23 cellular contexts compared by ENCODE assay signal in genomic region chr13:59834801-59835200, GRCh38.
A peak's percentile ranks its signal among the peaks of the same experiment; 100 is the strongest.
DNase-seq lines count a peak whose midpoint lies in the region; ATAC-seq and TF ChIP-seq lines count a peak whose summit lies in the region.
"Had no signal": no experiment of that assay in that cellular context is flagged by ENCODE, and none has a peak within 500 bp of the region (broad histone marks: within the 10 kb centered on the region; RNA-seq: fewer than 3 reads in every experiment).

No MANE protein-coding gene starts in this region.

- DNase-seq in Caco-2 (no peak), LHCN-M2 (ENCODE audit: low read depth) (peak; percentile 73), fibroblast of gingiva (ENCODE audit: low read depth) (peak; percentile 10), non-pigmented ciliary epithelial cell (ENCODE audit: low read depth) (peak; percentile 38), NCI-H2227 (lab: John Stamatoyannopoulos, UW; ENCODE audit: unreplicated experiment) (no peak), left ventricle myocardium superior (no peak), DMS 273 (lab: John Stamatoyannopoulos, UW; ENCODE audit: unreplicated experiment) (no peak)
- DNase-seq: activated CD8-positive, alpha-beta T cell treated with anti-CD3 and anti-CD28 coated beads for 36 hours; activated T-cell treated with anti-CD3 and anti-CD28 coated beads, Interleukin-2, amount 50 U/mL, for 48 hours; body of pancreas; dermis blood vessel endothelial cell; left lung; mucosa of descending colon; NCI-H1436; NCI-H748 treated with DMSO at 0.1 percent for 48 hours; nucleus accumbens; retina; SIG-M5; stimulated activated CD4-positive, alpha-beta T cell treated with anti-CD3 and anti-CD28 coated beads, Interleukin-15, amount 100 ng/mL, for 24 hours had no signal

- no peak overlapping the region for H3K4me3 ChIP-seq in Caco-2 (ENCODE audit: low read depth, low read length)
- H3K4me3 ChIP-seq: body of pancreas, left lung, mucosa of descending colon had no signal

- intact Hi-C loops in Caco-2 (cut with micrococcal nuclease; ENCODE audit: unreplicated experiment) (loop anchor here (5.0 kb wide), 1 partner anchor 392 kb away; no protein-coding TSS in a partner anchor), left ventricle myocardium superior (cut with micrococcal nuclease) (no loop called here)

- no peaks in the 10 kb centered on the region for H3K9me3 ChIP-seq in Caco-2
- H3K9me3 ChIP-seq: body of pancreas, left lung, mucosa of descending colon had no signal

- H3K27me3 Mint-ChIP-seq in Caco-2 (ENCODE audit: insufficient read depth, unreplicated experiment), result no peaks in the 10 kb centered on the region
- H3K27me3 Mint-ChIP-seq: activated CD8-positive, alpha-beta T cell treated with anti-CD3 and anti-CD28 coated beads for 36 hours; activated naive CD4-positive, alpha-beta T cell treated with anti-CD3 and anti-CD28 coated beads, Interleukin-2, amount 50 U/mL, for 24 hours; B cell had no signal

- no peaks in the 10 kb centered on the region for H3K9me3 Mint-ChIP-seq in Caco-2 (ENCODE audit: unreplicated experiment)
- H3K9me3 Mint-ChIP-seq: activated CD8-positive, alpha-beta T cell treated with anti-CD3 and anti-CD28 coated beads for 36 hours; activated naive CD4-positive, alpha-beta T cell treated with anti-CD3 and anti-CD28 coated beads, Interleukin-2, amount 50 U/mL, for 24 hours; stimulated activated effector memory CD8-positive, alpha-beta T cell treated with anti-CD3 and anti-CD28 coated beads, Interleukin-12 subunit alpha, Interleukin-12 subunit beta, amount 100 ng/mL, for 72 hours; T-helper 1 cell treated with Interleukin-12 subunit alpha and Interleukin-12 subunit beta and Interleukin-4 antibody, amounts not matched to agents 30 μg/mL and 1 μg/mL, for 36 hours had no signal

- no TSS peak for BruUV-seq in Caco-2 (replicated peaks; lab: Mats Ljungman, UMichigan)

- H3K4me3 Mint-ChIP-seq in Caco-2 (ENCODE audit: unreplicated experiment), result peak overlapping the region; percentile 46
- H3K4me3 Mint-ChIP-seq: activated CD8-positive, alpha-beta T cell treated with anti-CD3 and anti-CD28 coated beads for 36 hours; activated naive CD4-positive, alpha-beta T cell treated with anti-CD3 and anti-CD28 coated beads, Interleukin-2, amount 50 U/mL, for 24 hours; B cell; stimulated activated effector memory CD8-positive, alpha-beta T cell treated with anti-CD3 and anti-CD28 coated beads, Interleukin-12 subunit alpha, Interleukin-12 subunit beta, amount 100 ng/mL, for 72 hours; T-helper 1 cell treated with Interleukin-12 subunit alpha and Interleukin-12 subunit beta and Interleukin-4 antibody, amounts not matched to agents 30 μg/mL and 1 μg/mL, for 36 hours had no signal

- peak overlapping the region; percentile 97 for H3K27ac Mint-ChIP-seq in Caco-2 (ENCODE audit: unreplicated experiment)
- H3K27ac Mint-ChIP-seq: activated CD8-positive, alpha-beta T cell treated with anti-CD3 and anti-CD28 coated beads for 36 hours; activated naive CD4-positive, alpha-beta T cell treated with anti-CD3 and anti-CD28 coated beads, Interleukin-2, amount 50 U/mL, for 24 hours; B cell; stimulated activated effector memory CD8-positive, alpha-beta T cell treated with anti-CD3 and anti-CD28 coated beads, Interleukin-12 subunit alpha, Interleukin-12 subunit beta, amount 100 ng/mL, for 72 hours; T-helper 1 cell treated with Interleukin-12 subunit alpha and Interleukin-12 subunit beta and Interleukin-4 antibody, amounts not matched to agents 30 μg/mL and 1 μg/mL, for 36 hours had no signal

- POLR2A ChIA-PET in Caco-2 (lab: Charles Lee), result no interaction called here

- CTCF ChIA-PET in Caco-2 (lab: Charles Lee), result interaction anchor here (1.0 kb wide), 1 partner anchor 154 kb away, joined by 3 read pairs; no protein-coding TSS in a partner anchor

- H3K27me3 ChIP-seq in Caco-2 (replicated peaks; ENCODE audit: control insufficient read depth, insufficient read depth, low read length), result no peaks in the 10 kb centered on the region
- H3K27me3 ChIP-seq: body of pancreas, left lung had no signal

- peaks cover 7% of the 10 kb centered on the region for H3K36me3 Mint-ChIP-seq in Caco-2 (ENCODE audit: insufficient read depth, unreplicated experiment)
- H3K36me3 Mint-ChIP-seq: activated naive CD4-positive, alpha-beta T cell treated with anti-CD3 and anti-CD28 coated beads, Interleukin-2, amount 50 U/mL, for 24 hours; stimulated activated effector memory CD8-positive, alpha-beta T cell treated with anti-CD3 and anti-CD28 coated beads, Interleukin-12 subunit alpha, Interleukin-12 subunit beta, amount 100 ng/mL, for 72 hours had no signal

- no peak for TF ChIP-seq CTCF in Caco-2 (IDR thresholded peaks at IDR 0.05; ENCODE audit: insufficient read depth in 1 of 2, low read depth in 1 of 2, low read length in 1 of 2, severe bottlenecking in 1 of 2, unreplicated experiment in 1 of 2)

- H3K4me1 ChIP-seq in Caco-2, result peaks cover 59% of the 10 kb centered on the region
- H3K4me1 ChIP-seq: body of pancreas, left lung had no signal

- ATAC-seq in left ventricle myocardium superior, result no peak
- ATAC-seq: activated CD8-positive, alpha-beta T cell treated with anti-CD3 and anti-CD28 coated beads for 36 hours; body of pancreas; left lung; stimulated activated effector memory CD8-positive, alpha-beta T cell treated with anti-CD3 and anti-CD28 coated beads, Interleukin-12 subunit alpha, Interleukin-12 subunit beta, amount 100 ng/mL, for 72 hours had no signal

- H3K36me3 ChIP-seq in Caco-2 (ENCODE audit: control insufficient read depth, insufficient read depth, low read length), result no peaks in the 10 kb centered on the region
- H3K36me3 ChIP-seq: left lung had no signal

- peaks cover 28% of the 10 kb centered on the region for H3K4me1 Mint-ChIP-seq in Caco-2 (ENCODE audit: low read depth, unreplicated experiment)
- H3K4me1 Mint-ChIP-seq: activated naive CD4-positive, alpha-beta T cell treated with anti-CD3 and anti-CD28 coated beads, Interleukin-2, amount 50 U/mL, for 24 hours; B cell; stimulated activated effector memory CD8-positive, alpha-beta T cell treated with anti-CD3 and anti-CD28 coated beads, Interleukin-12 subunit alpha, Interleukin-12 subunit beta, amount 100 ng/mL, for 72 hours had no signal

Comparison
In these comparisons a context has a peak if more than half of its experiments do, and no peak if none do; other contexts are left out.
1. DNase-seq: peak in LHCN-M2 (single experiment), fibroblast of gingiva (single experiment) and non-pigmented ciliary epithelial cell (single experiment); none in Caco-2 (0 of 2), NCI-H2227 (single experiment), left ventricle myocardium superior (single experiment) and DMS 273 (single experiment).